ENCODE assay signal across 1 cellular context in genomic region chr14:39469094-39469710, GRCh38.
TF ChIP-seq lines count a peak whose summit lies in the region.

No MANE protein-coding gene starts in this region.

TF ChIP-seq in H1, 55 proteins besides CTCF, POLR2A, EP300 and RAD21 (continued from another document):
- TF ChIP-seq CHD7 (IDR thresholded peaks at IDR 0.05; ENCODE audit: insufficient replicate concordance, low read length), result no peak
- no peak for TF ChIP-seq POLR2AphosphoS5 (IDR thresholded peaks at IDR 0.05; ENCODE audit: low read depth, low read length)
- no peak for TF ChIP-seq HDAC2 (IDR thresholded peaks at IDR 0.05; ENCODE audit: borderline replicate concordance in 1 of 2, low read depth in 2 of 2, low read length in 2 of 2)
- TF ChIP-seq KDM5A (IDR thresholded peaks at IDR 0.05; ENCODE audit: low read length), result no peak
- no peak for TF ChIP-seq TCF12 (IDR thresholded peaks at IDR 0.05; ENCODE audit: low read depth, low read length)
- TF ChIP-seq TAF1 (IDR thresholded peaks at IDR 0.05; ENCODE audit: low read depth, low read length), result no peak
- no peak for TF ChIP-seq MAFK (IDR thresholded peaks at IDR 0.05; ENCODE audit: low read depth, low read length)
- no peak for TF ChIP-seq ZNF274 (IDR thresholded peaks at IDR 0.05; ENCODE audit: borderline replicate concordance, extremely low read depth, low read length)
- no peak for TF ChIP-seq CBX5 (IDR thresholded peaks at IDR 0.05; ENCODE audit: low read depth, low read length)
